Comparison of ENCODE assay signal across 23 cellular contexts in the genomic region with DNA sequence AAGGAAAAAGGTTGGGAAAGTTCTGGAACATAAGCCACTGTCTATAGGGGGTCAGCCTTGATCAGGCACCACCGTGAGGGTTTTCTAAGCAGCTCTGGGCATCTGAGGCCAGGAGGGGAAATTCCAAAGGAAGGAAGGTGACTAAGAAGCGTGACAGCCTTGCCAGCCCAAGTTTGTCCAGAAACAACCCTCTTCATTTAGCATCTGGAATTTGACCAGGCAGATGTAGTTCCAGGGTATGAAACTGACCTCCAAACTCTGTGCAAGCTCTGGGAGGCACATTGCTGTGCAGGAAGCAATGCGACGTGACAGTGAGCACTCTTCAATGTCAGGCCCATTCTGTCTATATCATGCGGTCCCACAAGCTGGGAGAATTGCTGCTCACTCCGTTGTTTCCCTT.
DNase-seq lines count a peak whose midpoint lies in the region; ATAC-seq, FAIRE-seq and TF ChIP-seq lines count a peak whose summit lies in the region.
"Had no signal": no experiment of that assay in that cellular context is flagged by ENCODE, and none has a peak within 500 bp of the region (broad histone marks: within the 10 kb centered on the region; RNA-seq: fewer than 3 reads in every experiment).

No MANE protein-coding gene starts in this region.

- no peaks in the 10 kb centered on the region for H3K79me2 ChIP-seq in smooth muscle cell (ENCODE audit: low read depth)

- H3K36me3 ChIP-seq in breast epithelium (no peaks in the 10 kb centered on the region), RWPE2 (ENCODE audit: low read depth) (no peaks in the 10 kb centered on the region), smooth muscle cell (ENCODE audit: low read depth) (no peaks in the 10 kb centered on the region), uterus (no peaks in the 10 kb centered on the region)
- H3K36me3 ChIP-seq: gastroesophageal sphincter, prostate gland had no signal

- H3K27me3 Mint-ChIP-seq in MCF 10A (ENCODE audit: insufficient read depth, unreplicated experiment), result no peaks in the 10 kb centered on the region

- ATAC-seq in RWPE2 (ENCODE audit: low read depth), result peak; percentile 38; the same call in 2 of the 3 replicates
- ATAC-seq: gastroesophageal sphincter; stimulated activated effector memory CD8-positive, alpha-beta T cell treated with anti-CD3 and anti-CD28 coated beads, Interleukin-12 subunit alpha, Interleukin-12 subunit beta, amount 100 ng/mL, for 72 hours had no signal

- TF ChIP-seq CTCF in MCF 10A (IDR thresholded peaks at IDR 0.05; ENCODE audit: unreplicated experiment), result no peak
- TF ChIP-seq CTCF in breast epithelium (IDR thresholded peaks at IDR 0.05), result no peak
- TF ChIP-seq CTCF in RWPE2 (IDR thresholded peaks at IDR 0.05; ENCODE audit: poor library complexity, severe bottlenecking), result no peak
- TF ChIP-seq CTCF in fibroblast of the aortic adventitia (IDR thresholded peaks at IDR 0.05; ENCODE audit: insufficient read depth, low read length), result no peak
- TF ChIP-seq CTCF in smooth muscle cell (IDR thresholded peaks at IDR 0.05; ENCODE audit: borderline replicate concordance, insufficient read depth, poor library complexity, severe bottlenecking), result no peak
- no peak for TF ChIP-seq CTCF in uterus (IDR thresholded peaks at IDR 0.05)

- no peaks in the 10 kb centered on the region for H3K9me3 ChIP-seq in breast epithelium
- no peaks in the 10 kb centered on the region for H3K9me3 ChIP-seq in RWPE2 (ENCODE audit: severe bottlenecking)
- H3K9me3 ChIP-seq in smooth muscle cell (replicated peaks; ENCODE audit: low read depth), result no peaks in the 10 kb centered on the region
- H3K9me3 ChIP-seq in uterus, result no peaks in the 10 kb centered on the region
- H3K9me3 ChIP-seq: gastroesophageal sphincter, prostate gland had no signal

- CTCF ChIA-PET in MCF 10A (lab: Yijun Ruan, JAX), result no interaction called here

- H2AFZ ChIP-seq in smooth muscle cell (ENCODE audit: low read depth), result peak overlapping the region; percentile 24

- H3K9ac ChIP-seq in smooth muscle cell (ENCODE audit: low read depth), result no peak overlapping the region

- intact Hi-C loops in MCF 10A (cut with micrococcal nuclease), result no loop called here
- intact Hi-C loops in breast epithelium (cut with DNase I; ENCODE audit: low total_unique reads), result no loop called here
- intact Hi-C loops in uterus (cut with DNase I; ENCODE audit: low total_unique reads), result no loop called here

- DNase-seq in MCF 10A (ENCODE audit: unreplicated experiment) (peak; percentile 20), breast epithelium (ENCODE audit: low spot score in 2 of 2) (no peak), RWPE2 (ENCODE audit: low spot score) (no peak), fibroblast of the aortic adventitia (ENCODE audit: low read depth) (peak; percentile 42), smooth muscle cell (lab: John Stamatoyannopoulos, UW; ENCODE audit: unreplicated experiment) (no peak), amniotic stem cell (lab: John Stamatoyannopoulos, UW) (no peak), uterus (no peak), GM12891 (ENCODE audit: insufficient read length, low spot score) (no peak)
- DNase-seq: activated CD4-positive, alpha-beta T cell treated with anti-CD3 and anti-CD28 coated beads for 1 hour; CD4-positive, alpha-beta T cell; DMS53; endodermal cell; mesendoderm; NCI-H1694 treated with DMSO at 0.1 percent for 48 hours; SHP77 treated with DMSO at 0.1 percent for 48 hours; stimulated activated CD4-positive, alpha-beta T cell treated with anti-CD3 and anti-CD28 coated beads, Interleukin-12 subunit alpha, Interleukin-12 subunit beta, amount 100 ng/mL, for 4 hours had no signal

- no peaks in the 10 kb centered on the region for H3K4me1 Mint-ChIP-seq in MCF 10A (ENCODE audit: insufficient read depth, unreplicated experiment)
- H3K4me1 Mint-ChIP-seq: endodermal cell, nephron had no signal

- H3K27me3 ChIP-seq in breast epithelium (no peaks in the 10 kb centered on the region), RWPE2 (ENCODE audit: insufficient read depth, poor library complexity, severe bottlenecking) (no peaks in the 10 kb centered on the region), smooth muscle cell (ENCODE audit: low read depth) (no peaks in the 10 kb centered on the region), uterus (no peaks in the 10 kb centered on the region)
- H3K27me3 ChIP-seq: gastroesophageal sphincter had no signal

- BruUV-seq in MCF 10A (replicated peaks; lab: Mats Ljungman, UMichigan), result no TSS peak

- no peaks in the 10 kb centered on the region for H3K4me1 ChIP-seq in breast epithelium
- H3K4me1 ChIP-seq in RWPE2 (ENCODE audit: insufficient read depth, poor library complexity, severe bottlenecking), result no peaks in the 10 kb centered on the region
- H3K4me1 ChIP-seq in smooth muscle cell (ENCODE audit: low read depth), result no peaks in the 10 kb centered on the region
- no peaks in the 10 kb centered on the region for H3K4me1 ChIP-seq in uterus
- H3K4me1 ChIP-seq: prostate gland had no signal

- H3F3A ChIP-seq in smooth muscle cell (ENCODE audit: low read depth), result no peaks in the 10 kb centered on the region

- no peaks in the 10 kb centered on the region for H4K20me1 ChIP-seq in smooth muscle cell (ENCODE audit: low read depth)

- POLR2A ChIA-PET in MCF 10A (lab: Yijun Ruan, JAX), result interaction anchor here (1.3 kb wide), 1 partner anchor 70 kb away, joined by 3 read pairs; no protein-coding TSS in a partner anchor

- FAIRE-seq in GM12891 (lab: Jason Lieb, UNC), result no peak
- FAIRE-seq: GM18507, GM19239 had no signal

- H3K4me3 ChIP-seq in breast epithelium, result no peak overlapping the region
- no peak overlapping the region for H3K4me3 ChIP-seq in RWPE2 (ENCODE audit: severe bottlenecking)
- no peak overlapping the region for H3K4me3 ChIP-seq in fibroblast of the aortic adventitia (ENCODE audit: low read depth, low read length)
- no peak overlapping the region for H3K4me3 ChIP-seq in smooth muscle cell
- no peak overlapping the region for H3K4me3 ChIP-seq in uterus
- H3K4me3 ChIP-seq: gastroesophageal sphincter, prostate gland had no signal

- H3K4me3 Mint-ChIP-seq in MCF 10A (ENCODE audit: unreplicated experiment), result no peak overlapping the region
- H3K4me3 Mint-ChIP-seq: CD4-positive, alpha-beta T cell; endodermal cell; nephron; stimulated activated effector memory CD8-positive, alpha-beta T cell treated with anti-CD3 and anti-CD28 coated beads, Interleukin-12 subunit alpha, Interleukin-12 subunit beta, amount 100 ng/mL, for 72 hours had no signal

- no peak for TF ChIP-seq POLR2A in breast epithelium (IDR thresholded peaks at IDR 0.05)
- no peak for TF ChIP-seq POLR2A in uterus (IDR thresholded peaks at IDR 0.05)
- TF ChIP-seq POLR2A in GM12891 (IDR thresholded peaks at IDR 0.05; ENCODE audit: low read depth, low read length), result no peak

- H3K27ac ChIP-seq in breast epithelium (no peak overlapping the region), RWPE2 (ENCODE audit: poor library complexity, severe bottlenecking) (no peak overlapping the region), smooth muscle cell (ENCODE audit: low read depth) (no peak overlapping the region), uterus (no peak overlapping the region)
- H3K27ac ChIP-seq: 22Rv1, prostate gland had no signal

- 80% methylated on average over 6 of the region's 6 CpGs for WGBS in smooth muscle cell (ENCODE audit: low lambda C conversion rate)

- H3K36me3 Mint-ChIP-seq in MCF 10A (ENCODE audit: insufficient read depth, unreplicated experiment), result no peaks in the 10 kb centered on the region
- H3K36me3 Mint-ChIP-seq: stimulated activated effector memory CD8-positive, alpha-beta T cell treated with anti-CD3 and anti-CD28 coated beads, Interleukin-12 subunit alpha, Interleukin-12 subunit beta, amount 100 ng/mL, for 72 hours had no signal

- H3K4me2 ChIP-seq in smooth muscle cell, result no peak overlapping the region

- H3K27ac Mint-ChIP-seq in MCF 10A (ENCODE audit: low read depth, unreplicated experiment), result no peak overlapping the region
- H3K27ac Mint-ChIP-seq: CD4-positive, alpha-beta T cell; endodermal cell; stimulated activated effector memory CD8-positive, alpha-beta T cell treated with anti-CD3 and anti-CD28 coated beads, Interleukin-12 subunit alpha, Interleukin-12 subunit beta, amount 100 ng/mL, for 72 hours had no signal

- no peaks in the 10 kb centered on the region for H3K9me3 Mint-ChIP-seq in MCF 10A (ENCODE audit: unreplicated experiment)
- H3K9me3 Mint-ChIP-seq: CD4-positive, alpha-beta T cell; endodermal cell; nephron; stimulated activated effector memory CD8-positive, alpha-beta T cell treated with anti-CD3 and anti-CD28 coated beads, Interleukin-12 subunit alpha, Interleukin-12 subunit beta, amount 100 ng/mL, for 72 hours had no signal

TF ChIP-seq in GM12891, 5 proteins besides CTCF, POLR2A, EP300 and RAD21:
- no peak for TF ChIP-seq TAF1 (IDR thresholded peaks at IDR 0.05; ENCODE audit: low read depth, low read length)
- TF ChIP-seq SPI1 (IDR thresholded peaks at IDR 0.05; ENCODE audit: low read depth, low read length), result no peak
- TF ChIP-seq POLR2AphosphoS5 (IDR thresholded peaks at IDR 0.05; ENCODE audit: low read depth, low read length), result no peak
- no peak for TF ChIP-seq PAX5 (IDR thresholded peaks at IDR 0.05; ENCODE audit: insufficient read depth, low read length, severe bottlenecking)
- no peak for TF ChIP-seq POU2F2 (IDR thresholded peaks at IDR 0.05; ENCODE audit: low read depth, low read length)

Comparison
In these comparisons a context has a peak if more than half of its experiments do, and no peak if none do; other contexts are left out.
1. DNase-seq: peak in MCF 10A (single experiment) and fibroblast of the aortic adventitia (single experiment); none in breast epithelium (0 of 2), RWPE2 (single experiment), smooth muscle cell (single experiment), amniotic stem cell (single experiment), uterus (0 of 2) and GM12891 (single experiment).